ENCODE assay signal across 1 cellular context in the genomic region with DNA sequence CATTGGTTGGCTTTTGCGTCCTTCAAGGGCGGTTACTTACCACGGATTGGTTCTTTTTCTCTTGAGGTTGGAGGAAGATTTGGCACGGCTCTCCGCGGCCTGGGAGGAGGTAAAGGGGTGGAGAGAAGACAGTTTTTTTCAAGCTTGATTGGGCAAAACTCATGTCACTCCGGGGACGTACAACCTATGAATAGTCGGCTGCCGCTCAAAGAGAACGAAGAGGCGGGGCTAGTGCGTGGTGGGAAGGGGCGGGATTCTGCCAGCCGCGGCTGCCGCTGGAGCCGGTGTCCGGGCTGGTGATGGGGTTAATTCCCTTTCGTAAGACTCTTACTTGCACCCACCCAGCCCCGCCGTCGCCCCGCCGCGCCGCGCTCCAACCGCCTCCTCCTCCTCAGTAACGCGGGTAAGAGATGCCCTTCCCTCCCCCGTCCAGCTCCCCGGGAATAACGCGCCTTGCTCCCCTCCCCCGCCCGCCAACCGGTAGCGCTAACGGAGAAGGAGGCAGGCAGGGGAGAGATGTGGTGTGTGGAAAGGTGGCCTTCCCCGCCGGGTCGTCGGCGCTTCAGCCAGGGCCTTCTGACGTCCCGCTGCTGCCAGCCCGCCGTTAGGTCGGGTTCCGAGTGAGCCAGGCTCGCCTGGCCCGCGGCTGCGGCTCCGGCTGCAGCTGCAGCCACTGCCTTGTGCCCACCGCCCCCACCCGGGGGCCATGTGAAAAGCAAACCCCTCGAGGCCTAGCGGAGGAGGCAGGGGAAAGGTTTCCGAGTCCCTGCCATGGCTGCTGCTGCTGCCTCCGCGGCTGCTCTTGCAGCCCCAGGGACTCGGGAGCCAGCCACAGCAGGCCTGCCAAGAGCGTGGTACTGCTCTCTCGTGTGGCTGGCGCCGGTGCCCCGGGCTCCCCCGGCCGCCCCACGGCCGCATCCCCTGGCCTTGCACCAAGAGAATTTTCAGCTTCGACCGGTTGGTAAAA.
TF ChIP-seq lines count a peak whose summit lies in the region.

A gene (plus strand): TSS at position 254 of the 967 bp plus-strand sequence. CDS start 73,362 bp downstream, outside the sequence.

TF ChIP-seq in HEK293, 187 proteins besides CTCF, POLR2A, EP300 and RAD21 (continued from another document):
- TF ChIP-seq, protein P1, sequence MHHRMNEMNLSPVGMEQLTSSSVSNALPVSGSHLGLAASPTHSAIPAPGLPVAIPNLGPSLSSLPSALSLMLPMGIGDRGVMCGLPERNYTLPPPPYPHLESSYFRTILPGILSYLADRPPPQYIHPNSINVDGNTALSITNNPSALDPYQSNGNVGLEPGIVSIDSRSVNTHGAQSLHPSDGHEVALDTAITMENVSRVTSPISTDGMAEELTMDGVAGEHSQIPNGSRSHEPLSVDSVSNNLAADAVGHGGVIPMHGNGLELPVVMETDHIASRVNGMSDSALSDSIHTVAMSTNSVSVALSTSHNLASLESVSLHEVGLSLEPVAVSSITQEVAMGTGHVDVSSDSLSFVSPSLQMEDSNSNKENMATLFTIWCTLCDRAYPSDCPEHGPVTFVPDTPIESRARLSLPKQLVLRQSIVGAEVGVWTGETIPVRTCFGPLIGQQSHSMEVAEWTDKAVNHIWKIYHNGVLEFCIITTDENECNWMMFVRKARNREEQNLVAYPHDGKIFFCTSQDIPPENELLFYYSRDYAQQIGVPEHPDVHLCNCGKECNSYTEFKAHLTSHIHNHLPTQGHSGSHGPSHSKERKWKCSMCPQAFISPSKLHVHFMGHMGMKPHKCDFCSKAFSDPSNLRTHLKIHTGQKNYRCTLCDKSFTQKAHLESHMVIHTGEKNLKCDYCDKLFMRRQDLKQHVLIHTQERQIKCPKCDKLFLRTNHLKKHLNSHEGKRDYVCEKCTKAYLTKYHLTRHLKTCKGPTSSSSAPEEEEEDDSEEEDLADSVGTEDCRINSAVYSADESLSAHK (tag by site-specific recombination; IDR thresholded peaks at IDR 0.05): no peak
- TF ChIP-seq FEZF1 (tag by site-specific recombination; IDR thresholded peaks at IDR 0.05) (no peak), YY1 (tag by site-specific recombination; IDR thresholded peaks at IDR 0.05) (peak; percentile 46; the same call in 1 of the 2 replicates), GFI1B (tag by site-specific recombination; IDR thresholded peaks at IDR 0.05) (no peak), ZNF514 (tag by site-specific recombination; IDR thresholded peaks at IDR 0.05) (no peak), ZNF239 (tag by site-specific recombination; IDR thresholded peaks at IDR 0.05) (no peak), ZNF354C (tag by site-specific recombination; IDR thresholded peaks at IDR 0.05; ENCODE audit: borderline replicate concordance, low read depth) (no peak), ZBTB21 (tag by site-specific recombination; IDR thresholded peaks at IDR 0.05) (no peak), BCL11A (tag by site-specific recombination; IDR thresholded peaks at IDR 0.05; ENCODE audit: low read depth) (no peak), YY2 (tag by site-specific recombination; IDR thresholded peaks at IDR 0.05) (no peak), ZNF791 (tag by site-specific recombination; IDR thresholded peaks at IDR 0.05) (no peak), ZNF19 (tag by site-specific recombination; IDR thresholded peaks at IDR 0.05; ENCODE audit: low read depth) (no peak), PRDM1 (tag by site-specific recombination; IDR thresholded peaks at IDR 0.05) (peak; percentile 66), KLF7 (tag by site-specific recombination; IDR thresholded peaks at IDR 0.05; ENCODE audit: borderline replicate concordance) (no peak), SALL2 (tag by site-specific recombination; IDR thresholded peaks at IDR 0.05; ENCODE audit: borderline replicate concordance) (no peak), ZNF473 (tag by site-specific recombination; IDR thresholded peaks at IDR 0.05) (no peak), ZNF585B (tag by site-specific recombination; IDR thresholded peaks at IDR 0.05) (no peak), ZXDB (tag by site-specific recombination; IDR thresholded peaks at IDR 0.05) (peak; percentile 45; the same call in 1 of the 2 replicates), TCF7L2 (IDR thresholded peaks at IDR 0.05; ENCODE audit: borderline replicate concordance, low read depth, low read length) (no peak), MYNN (tag by site-specific recombination; IDR thresholded peaks at IDR 0.05; ENCODE audit: borderline replicate concordance) (no peak), ZBTB7A (tag by site-specific recombination; IDR thresholded peaks at IDR 0.05; ENCODE audit: low read depth) (no peak)
- TF ChIP-seq, protein P2, sequence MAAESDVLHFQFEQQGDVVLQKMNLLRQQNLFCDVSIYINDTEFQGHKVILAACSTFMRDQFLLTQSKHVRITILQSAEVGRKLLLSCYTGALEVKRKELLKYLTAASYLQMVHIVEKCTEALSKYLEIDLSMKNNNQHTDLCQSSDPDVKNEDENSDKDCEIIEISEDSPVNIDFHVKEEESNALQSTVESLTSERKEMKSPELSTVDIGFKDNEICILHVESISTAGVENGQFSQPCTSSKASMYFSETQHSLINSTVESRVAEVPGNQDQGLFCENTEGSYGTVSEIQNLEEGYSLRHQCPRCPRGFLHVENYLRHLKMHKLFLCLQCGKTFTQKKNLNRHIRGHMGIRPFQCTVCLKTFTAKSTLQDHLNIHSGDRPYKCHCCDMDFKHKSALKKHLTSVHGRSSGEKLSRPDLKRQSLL (tag by site-specific recombination; IDR thresholded peaks at IDR 0.05): peak; percentile 65; the same call in 1 of the 2 replicates
- TF ChIP-seq, protein P3, sequence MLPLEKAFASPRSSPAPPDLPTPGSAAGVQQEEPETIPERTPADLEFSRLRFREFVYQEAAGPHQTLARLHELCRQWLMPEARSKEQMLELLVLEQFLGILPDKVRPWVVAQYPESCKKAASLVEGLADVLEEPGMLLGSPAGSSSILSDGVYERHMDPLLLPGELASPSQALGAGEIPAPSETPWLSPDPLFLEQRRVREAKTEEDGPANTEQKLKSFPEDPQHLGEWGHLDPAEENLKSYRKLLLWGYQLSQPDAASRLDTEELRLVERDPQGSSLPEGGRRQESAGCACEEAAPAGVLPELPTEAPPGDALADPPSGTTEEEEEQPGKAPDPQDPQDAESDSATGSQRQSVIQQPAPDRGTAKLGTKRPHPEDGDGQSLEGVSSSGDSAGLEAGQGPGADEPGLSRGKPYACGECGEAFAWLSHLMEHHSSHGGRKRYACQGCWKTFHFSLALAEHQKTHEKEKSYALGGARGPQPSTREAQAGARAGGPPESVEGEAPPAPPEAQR (tag by site-specific recombination; IDR thresholded peaks at IDR 0.05): no peak
- TF ChIP-seq, protein P4, sequence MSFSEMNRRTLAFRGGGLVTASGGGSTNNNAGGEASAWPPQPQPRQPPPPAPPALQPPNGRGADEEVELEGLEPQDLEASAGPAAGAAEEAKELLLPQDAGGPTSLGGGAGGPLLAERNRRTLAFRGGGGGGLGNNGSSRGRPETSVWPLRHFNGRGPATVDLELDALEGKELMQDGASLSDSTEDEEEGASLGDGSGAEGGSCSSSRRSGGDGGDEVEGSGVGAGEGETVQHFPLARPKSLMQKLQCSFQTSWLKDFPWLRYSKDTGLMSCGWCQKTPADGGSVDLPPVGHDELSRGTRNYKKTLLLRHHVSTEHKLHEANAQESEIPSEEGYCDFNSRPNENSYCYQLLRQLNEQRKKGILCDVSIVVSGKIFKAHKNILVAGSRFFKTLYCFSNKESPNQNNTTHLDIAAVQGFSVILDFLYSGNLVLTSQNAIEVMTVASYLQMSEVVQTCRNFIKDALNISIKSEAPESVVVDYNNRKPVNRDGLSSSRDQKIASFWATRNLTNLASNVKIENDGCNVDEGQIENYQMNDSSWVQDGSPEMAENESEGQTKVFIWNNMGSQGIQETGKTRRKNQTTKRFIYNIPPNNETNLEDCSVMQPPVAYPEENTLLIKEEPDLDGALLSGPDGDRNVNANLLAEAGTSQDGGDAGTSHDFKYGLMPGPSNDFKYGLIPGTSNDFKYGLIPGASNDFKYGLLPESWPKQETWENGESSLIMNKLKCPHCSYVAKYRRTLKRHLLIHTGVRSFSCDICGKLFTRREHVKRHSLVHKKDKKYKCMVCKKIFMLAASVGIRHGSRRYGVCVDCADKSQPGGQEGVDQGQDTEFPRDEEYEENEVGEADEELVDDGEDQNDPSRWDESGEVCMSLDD (tag by site-specific recombination; IDR thresholded peaks at IDR 0.05): no peak
- TF ChIP-seq, protein P5, sequence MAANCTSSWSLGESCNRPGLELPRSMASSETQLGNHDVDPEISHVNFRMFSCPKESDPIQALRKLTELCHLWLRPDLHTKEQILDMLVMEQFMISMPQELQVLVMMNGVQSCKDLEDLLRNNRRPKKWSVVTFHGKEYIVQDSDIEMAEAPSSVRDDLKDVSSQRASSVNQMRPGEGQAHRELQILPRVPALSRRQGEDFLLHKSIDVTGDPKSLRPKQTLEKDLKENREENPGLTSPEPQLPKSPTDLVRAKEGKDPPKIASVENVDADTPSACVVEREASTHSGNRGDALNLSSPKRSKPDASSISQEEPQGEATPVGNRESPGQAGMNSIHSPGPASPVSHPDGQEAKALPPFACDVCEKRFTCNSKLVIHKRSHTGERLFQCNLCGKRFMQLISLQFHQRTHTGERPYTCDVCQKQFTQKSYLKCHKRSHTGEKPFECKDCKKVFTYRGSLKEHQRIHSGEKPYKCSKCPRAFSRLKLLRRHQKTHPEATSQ (tag by site-specific recombination; IDR thresholded peaks at IDR 0.05): no peak
